In the genomic region with DNA sequence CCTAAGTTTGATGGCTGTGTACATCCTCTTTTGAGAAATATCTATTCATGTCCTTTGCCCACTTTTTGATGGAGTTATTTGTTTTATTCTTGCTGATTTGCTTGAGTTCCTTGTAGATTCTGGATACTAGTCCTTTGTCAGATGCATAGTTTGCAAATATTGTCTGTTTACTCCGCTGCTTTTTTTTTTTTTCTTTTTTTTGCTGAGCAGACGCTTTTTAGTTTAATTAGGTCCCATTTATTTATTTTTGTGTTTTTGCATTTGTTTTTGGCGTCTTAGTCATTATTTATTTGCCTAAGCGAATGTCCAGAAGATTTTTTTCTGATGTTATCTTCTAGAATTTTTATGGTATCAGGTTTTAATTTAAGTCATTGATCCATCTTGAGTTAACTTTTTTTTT, we compare ENCODE assay signal across 3 cellular contexts.
A peak's percentile ranks its signal among the peaks of the same experiment; 100 is the strongest.
TF ChIP-seq lines count a peak whose summit lies in the region.

No MANE protein-coding gene starts in this region.

TF ChIP-seq in A549, 52 proteins besides CTCF, POLR2A, EP300 and RAD21 (continued from another document):
- no peak for TF ChIP-seq NPAS2 (CRISPR knock-in tag; IDR thresholded peaks at IDR 0.05; ENCODE audit: borderline replicate concordance)
- TF ChIP-seq FOSL2 (IDR thresholded peaks at IDR 0.05): no peak
- no peak for TF ChIP-seq FOSL2 (CRISPR knock-in tag; IDR thresholded peaks at IDR 0.05)

TF ChIP-seq in K562, 482 proteins besides CTCF, POLR2A, EP300 and RAD21:
- TF ChIP-seq, protein P1, sequence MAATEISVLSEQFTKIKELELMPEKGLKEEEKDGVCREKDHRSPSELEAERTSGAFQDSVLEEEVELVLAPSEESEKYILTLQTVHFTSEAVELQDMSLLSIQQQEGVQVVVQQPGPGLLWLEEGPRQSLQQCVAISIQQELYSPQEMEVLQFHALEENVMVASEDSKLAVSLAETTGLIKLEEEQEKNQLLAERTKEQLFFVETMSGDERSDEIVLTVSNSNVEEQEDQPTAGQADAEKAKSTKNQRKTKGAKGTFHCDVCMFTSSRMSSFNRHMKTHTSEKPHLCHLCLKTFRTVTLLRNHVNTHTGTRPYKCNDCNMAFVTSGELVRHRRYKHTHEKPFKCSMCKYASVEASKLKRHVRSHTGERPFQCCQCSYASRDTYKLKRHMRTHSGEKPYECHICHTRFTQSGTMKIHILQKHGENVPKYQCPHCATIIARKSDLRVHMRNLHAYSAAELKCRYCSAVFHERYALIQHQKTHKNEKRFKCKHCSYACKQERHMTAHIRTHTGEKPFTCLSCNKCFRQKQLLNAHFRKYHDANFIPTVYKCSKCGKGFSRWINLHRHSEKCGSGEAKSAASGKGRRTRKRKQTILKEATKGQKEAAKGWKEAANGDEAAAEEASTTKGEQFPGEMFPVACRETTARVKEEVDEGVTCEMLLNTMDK (IDR thresholded peaks at IDR 0.05; ENCODE audit: borderline replicate concordance, insufficient read depth, low read depth, low read length, poor library complexity, severe bottlenecking): no peak
- TF ChIP-seq YBX1 (IDR thresholded peaks at IDR 0.05) (no peak), ZNF224 (CRISPR knock-in tag; IDR thresholded peaks at IDR 0.05) (no peak), ZEB2 (IDR thresholded peaks at IDR 0.05) (no peak), BCL6 (CRISPR knock-in tag; IDR thresholded peaks at IDR 0.05) (no peak), MAFF (IDR thresholded peaks at IDR 0.05; ENCODE audit: low read length) (peak; percentile 94), SRSF3 (IDR thresholded peaks at IDR 0.05; ENCODE audit: insufficient read depth, low read length) (no peak), MAFK (IDR thresholded peaks at IDR 0.05; ENCODE audit: low read length) (peak; percentile 92), NUFIP1 (IDR thresholded peaks at IDR 0.05; ENCODE audit: partially characterized antibody) (no peak), ZNF24 (IDR thresholded peaks at IDR 0.05) (no peak), ZNF583 (CRISPR knock-in tag; IDR thresholded peaks at IDR 0.05) (no peak), GTF2E2 (tag; IDR thresholded peaks at IDR 0.05) (no peak), ZNF124 (CRISPR knock-in tag; IDR thresholded peaks at IDR 0.05) (no peak), NCOA1 (IDR thresholded peaks at IDR 0.05; ENCODE audit: low read depth) (no peak)
- TF ChIP-seq, protein P2, sequence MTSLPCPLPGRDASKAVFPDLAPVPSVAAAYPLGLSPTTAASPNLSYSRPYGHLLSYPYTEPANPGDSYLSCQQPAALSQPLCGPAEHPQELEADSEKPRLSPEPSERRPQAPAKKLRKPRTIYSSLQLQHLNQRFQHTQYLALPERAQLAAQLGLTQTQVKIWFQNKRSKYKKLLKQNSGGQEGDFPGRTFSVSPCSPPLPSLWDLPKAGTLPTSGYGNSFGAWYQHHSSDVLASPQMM (CRISPR knock-in tag; IDR thresholded peaks at IDR 0.05): no peak

TF ChIP-seq in endothelial cell of umbilical vein, 7 proteins besides CTCF, POLR2A, EP300 and RAD21 (continued from another document):
- TF ChIP-seq FOS (IDR thresholded peaks at IDR 0.05; ENCODE audit: borderline replicate concordance, insufficient read depth, low read length) (no peak), POLR2AphosphoS5 (IDR thresholded peaks at IDR 0.05; ENCODE audit: insufficient read depth, low read depth, low read length) (no peak)
